In genomic region chr11:627273-627585, GRCh38 we compare ENCODE assay signal across 1 cellular context.
TF ChIP-seq lines count a peak whose summit lies in the region.

No MANE protein-coding gene starts in this region.

TF ChIP-seq in GM23338, 12 proteins besides CTCF, POLR2A, EP300 and RAD21:
- TF ChIP-seq JUNB (IDR thresholded peaks at IDR 0.05; ENCODE audit: unreplicated experiment) (no peak), ZNF462 (CRISPR knock-in tag; IDR thresholded peaks at IDR 0.05) (no peak), POLR2AphosphoS5 (IDR thresholded peaks at IDR 0.05; ENCODE audit: low read depth) (no peak), EZH2phosphoT487 (IDR thresholded peaks at IDR 0.05; ENCODE audit: unreplicated experiment) (no peak)
